24 cellular contexts compared by ENCODE assay signal in genomic region chr21:33372582-33372981, GRCh38.
"Had no signal": no experiment of that assay in that cellular context is flagged by ENCODE, and none has a peak within 500 bp of the region (broad histone marks: within the 10 kb centered on the region; RNA-seq: fewer than 3 reads in every experiment).

No MANE protein-coding gene starts in this region.

- H3K27ac ChIP-seq: ovary, suprapubic skin, tibial artery had no signal

- H3K4me1 ChIP-seq: right lobe of liver had no signal

- ATAC-seq: heart right ventricle, right lobe of liver had no signal

- H3K27me3 ChIP-seq: esophagus squamous epithelium, heart right ventricle, neutrophil, ovary, right lobe of liver, suprapubic skin, tibial artery had no signal

- H3K4me3 ChIP-seq: esophagus squamous epithelium, heart right ventricle, lower lobe of right lung, ovary, right lobe of liver, suprapubic skin, tibial artery had no signal

- DNase-seq: activated CD4-positive, alpha-beta T cell treated with anti-CD3 and anti-CD28 coated beads for 4 hours; activated CD4-positive, alpha-beta T cell treated with anti-CD3 and anti-CD28 coated beads, Interleukin-2, amount 50 U/mL, for 4 hours; activated CD8-positive, alpha-beta memory T cell treated with anti-CD3 and anti-CD28 coated beads for 24 hours; activated CD8-positive, alpha-beta memory T cell treated with anti-CD3 and anti-CD28 coated beads, Interleukin-2, amount 50 U/mL, for 4 hours; activated naive CD4-positive, alpha-beta T cell; activated T-cell treated with anti-CD3 and anti-CD28 coated beads, Interleukin-2, amount 50 U/mL, for 24 hours; anterior cingulate cortex; effector CD8-positive, alpha-beta T cell; esophagus squamous epithelium; foreskin melanocyte; heart right ventricle; lower lobe of right lung; mesenchymal stem cell; nephron progenitor cell; ovary; right lobe of liver; small intestine; stimulated activated CD4-positive, alpha-beta T cell treated with anti-CD3 and anti-CD28 coated beads, Interleukin-4, amount 100 ng/mL, for 4 hours; stimulated activated CD8-positive, alpha-beta memory T cell treated with anti-CD3 and anti-CD28 coated beads, Interleukin-4, amount 100 ng/mL, for 48 hours; stimulated activated naive CD4-positive, alpha-beta T cell; T-helper 1 cell had no signal

- H3K36me3 ChIP-seq: esophagus squamous epithelium, heart right ventricle, lower lobe of right lung, neutrophil, ovary, right lobe of liver, suprapubic skin, tibial artery had no signal

- H3K9me3 ChIP-seq: neutrophil, suprapubic skin had no signal
